Comparison of ENCODE assay signal across 20 cellular contexts in the genomic region with DNA sequence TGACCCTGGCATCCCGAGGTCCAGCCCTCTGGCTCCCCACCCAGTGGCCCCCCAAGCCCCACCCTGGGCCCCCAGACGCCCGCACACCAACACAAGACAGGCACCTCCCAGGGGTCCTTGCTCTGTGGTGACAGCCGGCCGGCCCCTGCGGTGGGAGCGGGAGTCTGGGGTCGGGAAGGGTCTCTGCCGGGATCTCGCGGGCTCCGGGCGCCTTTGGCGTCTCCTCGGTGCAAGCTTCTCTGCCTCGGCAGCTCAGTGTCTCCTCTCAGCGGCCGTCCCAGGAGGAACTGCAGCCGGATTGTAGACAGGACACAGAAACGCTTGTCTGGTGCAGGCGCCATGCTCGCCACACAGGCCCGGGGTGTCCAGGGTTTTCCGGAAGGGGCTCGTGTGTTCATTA. TPM values are rescaled to one million over a fixed set of nuclear protein-coding genes. Genes with fewer than 3 reads are reported as not detected.
DNase-seq lines count a peak whose midpoint lies in the region; FAIRE-seq and TF ChIP-seq lines count a peak whose summit lies in the region.
"Had no signal": no experiment of that assay in that cellular context is flagged by ENCODE, and none has a peak within 500 bp of the region (broad histone marks: within the 10 kb centered on the region; RNA-seq: fewer than 3 reads in every experiment).

No MANE protein-coding gene starts in this region.

- no peak overlapping the region for H2BK15ac ChIP-seq in H1 (ENCODE audit: low read length)

- H4K91ac ChIP-seq in H1 (replicated peaks; ENCODE audit: insufficient read length, low read length), result no peak overlapping the region

- no peaks in the 10 kb centered on the region for H3K79me2 ChIP-seq in OCI-LY1 (ENCODE audit: insufficient read depth, low read length)
- H3K79me2 ChIP-seq in H1 (ENCODE audit: control insufficient read depth in 1 of 2, insufficient read depth in 2 of 2, low read length in 2 of 2), result no peaks in the 10 kb centered on the region

- intact Hi-C loops in posterior vena cava (cut with DNase I), result loop anchor here in 1 of 2 donors (5.0 kb wide), 1 partner anchor 420 kb away; no protein-coding TSS in a partner anchor

- H2AFZ ChIP-seq in OCI-LY1 (ENCODE audit: low read length) (no peak overlapping the region), H1 (ENCODE audit: low read length) (0 out of 2 replicates have a peak overlapping the region, but pooled peaks have one; percentile 71)
- H2AFZ ChIP-seq: neural progenitor cell had no signal

- H3K27me3 ChIP-seq in OCI-LY1 (ENCODE audit: insufficient read depth, low read length) (peaks cover 9% of the 10 kb centered on the region; the same call in 1 of the 2 replicates), H1 (replicated peaks in 1 of 4; ENCODE audit: control insufficient read depth in 3 of 4, extremely low read depth in 1 of 4, insufficient read depth in 3 of 4, low read length in 3 of 4) (no peaks in the 10 kb centered on the region)
- H3K27me3 ChIP-seq: neural progenitor cell had no signal

- H3K4me1 ChIP-seq in OCI-LY1 (ENCODE audit: insufficient read depth, low read length, severe bottlenecking) (no peaks in the 10 kb centered on the region), H1 (replicated peaks in 1 of 4; ENCODE audit: control insufficient read depth in 3 of 4, insufficient read depth in 4 of 4, low read length in 3 of 4) (peaks cover 0 to 8% (median 6%) of the 10 kb centered on the region in 4 experiments; a peak in 4 of 7 replicates)

- no peak overlapping the region for H3K27ac ChIP-seq in OCI-LY1 (ENCODE audit: low read depth, low read length, poor library complexity, severe bottlenecking)
- H3K27ac ChIP-seq in H1 (ENCODE audit: low read depth, low read length), result no peak overlapping the region
- H3K27ac ChIP-seq: 22Rv1, neural progenitor cell had no signal

- H3K18ac ChIP-seq in H1 (ENCODE audit: extremely low read depth, low read length), result no peak overlapping the region

- no peak overlapping the region for H2BK5ac ChIP-seq in H1 (ENCODE audit: low read depth, low read length)

- H3K4me3 ChIP-seq in OCI-LY1 (ENCODE audit: low read depth, low read length, poor library complexity, severe bottlenecking) (no peak overlapping the region), H1 (ENCODE audit: extremely low read depth in 1 of 4, insufficient read depth in 2 of 4, low read depth in 3 of 4, low read length in 4 of 4) (peak overlapping the region in 1 of 4 experiments; percentile 30; a peak in 1 of 8 replicates)
- H3K4me3 ChIP-seq: neural progenitor cell had no signal

- DNase-seq in NCI-H82 (lab: John Stamatoyannopoulos, UW) (peak; percentile 55), NCI-H82 treated with DMSO at 0.1 percent for 48 hours (lab: John Stamatoyannopoulos, UW; ENCODE audit: unreplicated experiment) (no peak), H1 (ENCODE audit: low read depth in 1 of 2, low spot score in 2 of 2) (no peak), posterior vena cava (ENCODE audit: low spot score) (peak; percentile 55), NCI-H1417 treated with DMSO at 0.1 percent for 48 hours (lab: John Stamatoyannopoulos, UW) (no peak), T-helper 9 cell (no peak), NCI-H2171 treated with DMSO at 0.1 percent for 48 hours (lab: John Stamatoyannopoulos, UW) (no peak)
- DNase-seq: CD4-positive, alpha-beta memory T cell; DMS 273 treated with DMSO at 0.1 percent for 48 hours; effector CD8-positive, alpha-beta T cell; KG1; NCI-H1436; NK-92 treated with Interleukin-12 subunit alpha and Interleukin-12 subunit beta, amount 100 ng/mL, for 24 hours; stimulated activated CD8-positive, alpha-beta memory T cell treated with anti-CD3 and anti-CD28 coated beads, Interleukin-4, amount 100 ng/mL, for 48 hours; T-helper 2 cell had no signal

- H3K4me2 ChIP-seq in OCI-LY1 (ENCODE audit: low read length), result no peak overlapping the region
- H3K4me2 ChIP-seq in H1 (ENCODE audit: insufficient read depth in 1 of 2, low read depth in 2 of 2, low read length in 2 of 2), result 0 out of 4 replicates have a peak overlapping the region, but pooled peaks of 1 of the 2 experiments have one; percentile 32

- TF ChIP-seq RAD21 in H1 (IDR thresholded peaks at IDR 0.05 in 1 of 2, conservative IDR thresholded peaks at IDR 0.05 in 1 of 2; ENCODE audit: low read depth in 2 of 2, low read length in 2 of 2), result peak; percentile 57 to 67

- TF ChIP-seq CTCF in OCI-LY1 (IDR thresholded peaks at IDR 0.05; ENCODE audit: low read length), result peak; percentile 29; the same call in 1 of the 2 replicates
- peak in 2 of 3 experiments; percentile 38 to 54; a peak in 3 of 4 replicates for TF ChIP-seq CTCF in H1 (IDR thresholded peaks at IDR 0.05; ENCODE audit: control extremely low read depth in 1 of 3, insufficient read depth in 1 of 3, low read depth in 1 of 3, low read length in 3 of 3)

- H3K36me3 ChIP-seq in OCI-LY1 (ENCODE audit: insufficient read depth, low read length) (no peaks in the 10 kb centered on the region), H1 (ENCODE audit: control insufficient read depth in 2 of 4, insufficient read depth in 4 of 4, low read length in 3 of 4) (no peaks in the 10 kb centered on the region)
- H3K36me3 ChIP-seq: neural progenitor cell had no signal

- FAIRE-seq in H1 (lab: Jason Lieb, UNC), result no peak
- FAIRE-seq: colon had no signal

- no peak overlapping the region for H3K4ac ChIP-seq in H1 (replicated peaks; ENCODE audit: insufficient read length, low read depth, low read length)

- 78% methylated on average over 18 of the region's 25 CpGs; no CpG with 5 or more reads in 1 of the 2 experiments for WGBS in H1 (ENCODE audit: extremely low coverage in 1 of 2, insufficient coverage in 1 of 2, insufficient read length in 1 of 2, insufficient replicate concordance in 2 of 2, low coverage in 1 of 2, low lambda C conversion rate in 2 of 2, missing lambda C conversion rate in 1 of 2), 2 experiments

- H4K20me1 ChIP-seq in OCI-LY1 (ENCODE audit: insufficient read depth, low read length) (no peaks in the 10 kb centered on the region), H1 (replicated peaks in 1 of 2; ENCODE audit: control insufficient read depth in 1 of 2, insufficient read depth in 2 of 2, low read length in 2 of 2) (peaks cover 0 to 3% of the 10 kb centered on the region in 2 experiments)

- TF ChIP-seq POLR2A in H1 (IDR thresholded peaks at IDR 0.05; ENCODE audit: control extremely low read depth in 1 of 2, low read depth in 2 of 2, low read length in 2 of 2), result no peak

- no peak overlapping the region for H4K5ac ChIP-seq in H1 (ENCODE audit: insufficient read length, low read depth, low read length)

- CTCF ChIA-PET in H1 (lab: Charles Lee; ENCODE audit: partially characterized antibody), result interaction anchor here (0.7 to 3.8 kb wide), 33 partner anchors 9 to 433 kb away, joined by 3 to 32 read pairs (median 4); no protein-coding TSS in a partner anchor

- peaks cover 2% of the 10 kb centered on the region for H3K9me3 ChIP-seq in OCI-LY1 (ENCODE audit: low read length)
- H3K9me3 ChIP-seq in H1 (ENCODE audit: insufficient read depth in 2 of 2, low read depth in 1 of 2, low read length in 1 of 2), result peaks cover 0 to 6% of the 10 kb centered on the region in 2 experiments; a peak in 1 of 4 replicates

- H3K56ac ChIP-seq in H1 (replicated peaks; ENCODE audit: insufficient read length, low read depth, low read length), result no peak overlapping the region

- no peak overlapping the region for H3K14ac ChIP-seq in H1 (ENCODE audit: insufficient read length)

- no peak overlapping the region for H3K23ac ChIP-seq in H1 (ENCODE audit: insufficient read length)

- no peaks in the 10 kb centered on the region for H3K9me2 ChIP-seq in OCI-LY1 (ENCODE audit: low read depth, low read length)

- POLR2A ChIA-PET in H1 (lab: Charles Lee; ENCODE audit: partially characterized antibody), result interaction anchor here (0.9 to 1.0 kb wide), 2 partner anchors 10 to 25 kb away, joined by 3 read pairs; no protein-coding TSS in a partner anchor

- peaks cover 10% of the 10 kb centered on the region; the same call in 1 of the 2 replicates for H3K23me2 ChIP-seq in H1 (ENCODE audit: low read depth, low read length)

- H2BK20ac ChIP-seq in H1 (ENCODE audit: low read length), result no peak overlapping the region

- H2AK5ac ChIP-seq in H1 (ENCODE audit: low read depth, low read length), result no peak overlapping the region

- H3F3A ChIP-seq in OCI-LY1 (ENCODE audit: insufficient read depth, low read length), result no peaks in the 10 kb centered on the region

- H4K8ac ChIP-seq in H1 (ENCODE audit: extremely low read depth, insufficient read depth, low read length), result no peak overlapping the region

- H3K79me1 ChIP-seq in H1 (ENCODE audit: low read depth, low read length), result no peaks in the 10 kb centered on the region

- H2BK120ac ChIP-seq in H1 (replicated peaks; ENCODE audit: low read depth, low read length), result no peak overlapping the region

- H2BK12ac ChIP-seq in H1 (ENCODE audit: low read depth, low read length), result no peak overlapping the region

- TF ChIP-seq EP300 in H1 (IDR thresholded peaks at IDR 0.05; ENCODE audit: borderline replicate concordance in 1 of 2, low read depth in 2 of 2, low read length in 2 of 2), result no peak

- no peak overlapping the region for H3K9ac ChIP-seq in OCI-LY1 (ENCODE audit: low read length)
- H3K9ac ChIP-seq in H1 (replicated peaks in 1 of 4; ENCODE audit: extremely low read depth in 1 of 4, low read depth in 3 of 4, low read length in 3 of 4), result no peak overlapping the region
- H3K9ac ChIP-seq: neural progenitor cell had no signal

TF ChIP-seq in H1, 55 proteins besides CTCF, POLR2A, EP300 and RAD21 (continues in another document):
- TF ChIP-seq TAF1 (IDR thresholded peaks at IDR 0.05; ENCODE audit: low read depth, low read length), result no peak
- TF ChIP-seq SIN3A (conservative IDR thresholded peaks at IDR 0.05 in 1 of 2, IDR thresholded peaks at IDR 0.05 in 1 of 2; ENCODE audit: low read depth in 1 of 2, low read length in 2 of 2), result 0 out of 4 replicates have a peak, but pooled peaks of 1 of the 2 experiments have one; percentile 7
- 0 out of 2 replicates have a peak, but pooled peaks have one; percentile 43 for TF ChIP-seq CHD2 (IDR thresholded peaks at IDR 0.05; ENCODE audit: low read length)

RNA-seq across cellular contexts. Expression of gene TMEM255B, which starts 43.7 kb away (rescaled TPM):
- 2.7 and 4.4 TPM in 2 replicates for total RNA-seq in H1 (2021; fragmentation: NEBNext Ultra II Directional; extraction: Animal tissue kit (Norgen Biotek cat#: 25700))
- polyA plus RNA-seq in H1 (2011; rRNA removed), result 3.4 and 5.0 TPM in 2 replicates
- 4.2 TPM for polyA plus RNA-seq in H1 (2011; cell fraction: cytosol; rRNA removed)
- polyA plus RNA-seq in H1 (2011; cell fraction: nucleus; rRNA removed), result 7.2 TPM
- 3.0 to 4.2 TPM (median 3.7 TPM) in 4 replicates for polyA plus RNA-seq in H1 (2012, experiment 1 of 2)
- polyA plus RNA-seq in H1 (2012, experiment 2 of 2), result 1.4 TPM
- polyA plus RNA-seq in H1 (2013, experiment 1 of 2), result 1.6 TPM
- polyA plus RNA-seq in H1 (2013, experiment 2 of 2), result 2.3 TPM
- 0.50 and 1.6 TPM in 2 replicates for polyA minus RNA-seq in H1 (2011; rRNA and poly(A)+ RNA removed)
- polyA minus RNA-seq in H1 (2011; cell fraction: cytosol; rRNA and poly(A)+ RNA removed), result 2.0 TPM
- polyA minus RNA-seq in H1 (2011; cell fraction: nucleus; rRNA and poly(A)+ RNA removed), result 2.2 TPM
- 10 to 100 TPM; 20.2 to 22.9 TPM for total RNA-seq in posterior vena cava
- total RNA-seq: G401 had no signal

Comparison
In these comparisons a context has a peak if more than half of its experiments do, and no peak if none do; other contexts are left out.
1. DNase-seq: peak in NCI-H82 (single experiment) and posterior vena cava (single experiment); none in NCI-H82 treated with DMSO at 0.1 percent for 48 hours (single experiment), H1 (0 of 2), NCI-H1417 treated with DMSO at 0.1 percent for 48 hours (single experiment), T-helper 9 cell (single experiment) and NCI-H2171 treated with DMSO at 0.1 percent for 48 hours (single experiment).